In the genomic region with DNA sequence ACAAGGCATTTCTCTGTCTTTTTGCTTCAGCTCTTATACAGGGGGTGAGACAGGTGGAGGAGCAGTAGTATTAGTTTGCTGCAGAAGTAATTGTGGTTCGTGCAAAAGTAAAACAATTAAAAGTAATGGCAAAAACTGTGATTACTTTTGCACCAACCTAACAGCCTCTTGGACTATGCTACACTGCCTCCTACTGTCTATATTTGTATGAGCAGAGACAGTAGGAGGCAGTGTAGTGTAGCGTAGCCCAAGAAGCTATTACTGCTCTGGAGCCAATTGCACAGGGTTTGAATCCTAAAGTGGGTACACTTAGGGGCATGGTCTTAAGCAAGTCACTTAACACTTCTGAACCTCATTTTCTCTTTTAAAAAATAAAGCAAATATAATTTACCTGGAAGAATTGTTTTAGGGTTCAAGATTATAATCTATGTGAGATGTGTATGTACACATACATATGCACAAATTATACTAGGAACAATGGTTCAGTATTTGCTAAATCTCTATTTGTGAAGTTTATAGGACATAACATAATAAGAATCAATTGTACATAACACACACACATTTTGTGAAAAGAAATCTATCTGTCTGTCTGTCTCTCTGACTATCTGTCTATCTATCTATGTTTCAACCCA, we compare ENCODE assay signal across 8 cellular contexts.
DNase-seq lines count a peak whose midpoint lies in the region; ATAC-seq and TF ChIP-seq lines count a peak whose summit lies in the region.

No MANE protein-coding gene starts in this region.

- peaks cover 0 to 3% (median 0%) of the 10 kb centered on the region in 11 donors for H3K9me3 ChIP-seq in heart right ventricle

- H3K4me3 ChIP-seq in fibroblast of pulmonary artery (replicated peaks; ENCODE audit: low read depth, low read length) (no peak overlapping the region), heart right ventricle (no peak overlapping the region)

- H3K27ac ChIP-seq in heart right ventricle = no peak overlapping the region

- no peaks in the 10 kb centered on the region for H3K4me1 ChIP-seq in heart right ventricle

- ATAC-seq in HG02678 (IDR thresholded peaks at IDR 0.05; ENCODE audit: unreplicated experiment) (peak; percentile 63), heart right ventricle (no peak)
- no peak for ATAC-seq in activated naive CD4-positive, alpha-beta T cell treated with anti-CD3 and anti-CD28 coated beads, Interleukin-2, amount 50 U/mL, for 72 hours

- H3K27me3 ChIP-seq in heart right ventricle = no peaks in the 10 kb centered on the region

- intact Hi-C loops in heart right ventricle (cut with DNase I) = no loop called here

- H3K36me3 Mint-ChIP-seq in activated naive CD4-positive, alpha-beta T cell treated with anti-CD3 and anti-CD28 coated beads, Interleukin-2, amount 50 U/mL, for 72 hours = no peaks in the 10 kb centered on the region

- 34 to 44% methylated on average over 2 of the region's 2 CpGs for WGBS in heart right ventricle, 2 donors

- no peaks in the 10 kb centered on the region for H3K36me3 ChIP-seq in heart right ventricle

- DNase-seq in GM13976 (ENCODE audit: low spot score) (peak; percentile 4), NOMO-1 treated with dmso at 0.1 percent for 144 hours (lab: John Stamatoyannopoulos, UW; ENCODE audit: unreplicated experiment) (peak; percentile 4), fibroblast of pulmonary artery (ENCODE audit: low read depth) (peak; percentile 49), AG20443 (ENCODE audit: low spot score) (no peak), NCI-H2227 (lab: John Stamatoyannopoulos, UW; ENCODE audit: unreplicated experiment) (no peak), heart right ventricle (no peak)
- no peak for DNase-seq in activated naive CD4-positive, alpha-beta T cell treated with anti-CD3 and anti-CD28 coated beads, Interleukin-2, amount 50 U/mL, for 72 hours (ENCODE audit: low spot score in 2 of 2)

- no peak overlapping the region for H3K27ac Mint-ChIP-seq in activated naive CD4-positive, alpha-beta T cell treated with anti-CD3 and anti-CD28 coated beads, Interleukin-2, amount 50 U/mL, for 72 hours

- in situ Hi-C loops in GM13976 (cut with MboI; ENCODE audit: low sequenced_read_pairs, unreplicated experiment) = no loop called here

- peaks cover 1 to 2% of the 10 kb centered on the region in 2 donors for H3K9me3 Mint-ChIP-seq in activated naive CD4-positive, alpha-beta T cell treated with anti-CD3 and anti-CD28 coated beads, Interleukin-2, amount 50 U/mL, for 72 hours

- TF ChIP-seq CTCF in GM13976 (IDR thresholded peaks at IDR 0.05; ENCODE audit: borderline replicate concordance, control extremely low read depth, extremely low read depth, insufficient read depth, missing control alignments) = peak; percentile 66
- peak; percentile 75 for TF ChIP-seq CTCF in fibroblast of pulmonary artery (IDR thresholded peaks at IDR 0.05; ENCODE audit: low read length, missing control alignments)
- no peak for TF ChIP-seq CTCF in heart right ventricle (IDR thresholded peaks at IDR 0.05)

Comparison
In these comparisons a context has a peak if more than half of its experiments do, and no peak if none do; other contexts are left out.
1. DNase-seq: peak in GM13976 (single experiment), NOMO-1 treated with dmso at 0.1 percent for 144 hours (single experiment) and fibroblast of pulmonary artery (single experiment); none in activated naive CD4-positive, alpha-beta T cell treated with anti-CD3 and anti-CD28 coated beads, Interleukin-2, amount 50 U/mL, for 72 hours (0 of 2), AG20443 (single experiment), NCI-H2227 (single experiment) and heart right ventricle (0 of 2).
2. CTCF ChIP-seq: peak in GM13976 (single experiment) and fibroblast of pulmonary artery (single experiment); none in heart right ventricle (0 of 9).